ENCODE assay signal across 12 cellular contexts in the genomic region with DNA sequence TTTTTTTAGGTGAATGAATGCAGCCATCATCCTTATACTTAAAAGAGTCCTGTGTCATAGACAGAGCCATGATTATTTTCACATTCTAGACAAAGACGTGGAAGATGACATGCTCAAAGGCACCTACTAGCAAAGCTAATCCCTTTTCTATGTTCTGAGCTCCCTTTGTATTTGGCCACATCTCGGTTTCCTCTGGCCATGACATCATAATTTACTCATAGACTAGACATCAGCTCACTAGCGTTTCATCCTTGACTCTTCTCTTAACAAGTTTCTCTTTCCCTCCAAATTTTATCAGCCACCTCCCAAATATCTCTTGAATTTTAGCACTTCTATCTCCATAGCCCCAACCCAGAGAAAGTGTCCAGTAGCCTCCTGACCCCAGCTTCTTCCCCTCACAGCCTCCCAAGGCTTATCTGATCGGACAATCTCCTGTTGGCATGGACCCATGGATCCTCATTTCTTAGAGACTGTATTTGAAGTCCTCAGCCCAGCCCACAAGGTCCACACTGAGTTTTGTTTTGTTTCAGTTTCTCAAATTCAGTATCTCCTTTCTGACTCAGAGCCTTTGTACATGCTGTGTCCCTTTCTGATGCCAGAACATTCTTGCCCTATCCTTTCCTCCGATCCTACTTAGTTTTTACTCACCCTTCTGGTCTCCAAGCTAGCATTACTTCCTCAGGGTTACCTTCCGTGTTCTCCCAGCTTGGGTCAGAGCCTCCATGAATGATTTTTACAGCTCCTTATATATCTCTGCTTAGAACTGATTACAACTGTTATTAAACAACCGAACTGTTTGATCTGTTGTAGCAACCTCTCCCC. TPM values are rescaled to one million over a fixed set of nuclear protein-coding genes. Genes with fewer than 3 reads are reported as not detected.
DNase-seq lines count a peak whose midpoint lies in the region; ATAC-seq, FAIRE-seq and TF ChIP-seq lines count a peak whose summit lies in the region.
"Had no signal": no experiment of that assay in that cellular context is flagged by ENCODE, and none has a peak within 500 bp of the region (broad histone marks: within the 10 kb centered on the region; RNA-seq: fewer than 3 reads in every experiment).

No MANE protein-coding gene starts in this region.

- H3K27ac ChIP-seq in A549: peak overlapping the region; percentile 55 to 73
- H3K27ac ChIP-seq in IMR-90 (ENCODE audit: insufficient read depth, low read length): peak overlapping the region; percentile 41; the same call in 1 of the 2 replicates
- no peak overlapping the region for H3K27ac ChIP-seq in A673 (ENCODE audit: low read depth, low read length, poor library complexity, severe bottlenecking)

- H4K91ac ChIP-seq in IMR-90 (ENCODE audit: insufficient read depth, low read depth, low read length): 0 out of 2 replicates have a peak overlapping the region, but pooled peaks have one; percentile 5

- no peak overlapping the region for H3K9ac ChIP-seq in IMR-90 (ENCODE audit: low read depth, low read length)

- in situ Hi-C loops in IMR-90 (cut with MboI; ENCODE audit: low sequenced_read_pairs): loop anchor here (25.0 kb wide), 1 partner anchor 116 kb away; the partner anchor contains the start of gene CSF1

- H2BK120ac ChIP-seq in IMR-90 (ENCODE audit: low read depth, low read length): peak overlapping the region; percentile 43

- H3K9me3 ChIP-seq in A549: no peaks in the 10 kb centered on the region
- H3K9me3 ChIP-seq in IMR-90 (ENCODE audit: control insufficient read depth, insufficient read depth, low read length): no peaks in the 10 kb centered on the region
- no peaks in the 10 kb centered on the region for H3K9me3 ChIP-seq in A673 (ENCODE audit: low read depth, low read length, poor library complexity, severe bottlenecking)

- peaks cover 23% of the 10 kb centered on the region for H3K9me1 ChIP-seq in IMR-90 (ENCODE audit: insufficient read depth, low read length)

- H4K8ac ChIP-seq in IMR-90 (ENCODE audit: low read depth in 2 of 2, low read length in 2 of 2): peak overlapping the region in 1 of 2 experiments; percentile 64; a peak in 1 of 4 replicates

- H2BK20ac ChIP-seq in IMR-90 (ENCODE audit: low read depth, low read length): peak overlapping the region; percentile 22; the same call in 1 of the 2 replicates

- H3K36me3 ChIP-seq in IMR-90 (ENCODE audit: control insufficient read depth, insufficient read depth, low read length) (no peaks in the 10 kb centered on the region), A673 (ENCODE audit: insufficient read depth, low read length, poor library complexity, severe bottlenecking) (no peaks in the 10 kb centered on the region)

- CTCF ChIA-PET in A549 (lab: Yijun Ruan, JAX) (interaction anchor here (0.7 to 2.8 kb wide), 5 partner anchors 16 to 188 kb away, joined by 3 to 9 read pairs (median 4); partner anchors contain the start of gene AHCYL1), IMR-90 (lab: Yijun Ruan, JAX) (interaction anchor here (0.8 to 1.9 kb wide), 3 partner anchors 12 to 188 kb away, joined by 3 to 11 read pairs (median 4); partner anchors contain the start of gene AHCYL1), A673 (lab: Charles Lee) (no interaction called here)

- TF ChIP-seq RAD21 in A549 (conservative IDR thresholded peaks at IDR 0.05 in 1 of 2, IDR thresholded peaks at IDR 0.05 in 1 of 2): no peak
- no peak for TF ChIP-seq RAD21 in IMR-90 (IDR thresholded peaks at IDR 0.05; ENCODE audit: low read length)

- peak overlapping the region; percentile 32; the same call in 2 of the 3 replicates for H2BK15ac ChIP-seq in IMR-90 (ENCODE audit: low read depth, low read length)

- intact Hi-C loops in IMR-90 (cut with micrococcal nuclease): no loop called here
- intact Hi-C loops in A673 (cut with micrococcal nuclease; ENCODE audit: unreplicated experiment): no loop called here

- H3K56ac ChIP-seq in IMR-90 (ENCODE audit: extremely low read depth, insufficient read depth, low read length): no peak overlapping the region

- H3K4ac ChIP-seq in IMR-90 (ENCODE audit: low read depth, low read length): peak overlapping the region; percentile 56

- FAIRE-seq in A549 (lab: Jason Lieb, UNC): no peak
- FAIRE-seq: GM18507 had no signal

- ATAC-seq in A549 (no peak), IMR-90 (ENCODE audit: low read depth) (peak; percentile 38; the same call in 1 of the 2 replicates)

- BruUV-seq in IMR-90 (replicated peaks; lab: Mats Ljungman, UMichigan) (no TSS peak), A673 (replicated peaks; lab: Mats Ljungman, UMichigan) (no TSS peak)

- POLR2A ChIA-PET in A549 (lab: Yijun Ruan, JAX) (no interaction called here), IMR-90 (lab: Charles Lee; ENCODE audit: unreplicated experiment) (interaction anchor here (0.5 kb wide), 1 partner anchor 16 kb away, joined by 4 read pairs; no protein-coding TSS in a partner anchor), A673 (lab: Charles Lee; ENCODE audit: low non-redundant PET) (interaction anchor here (0.7 kb wide), 1 partner anchor 303 kb away, joined by 4 read pairs; the partner anchor contains the start of gene CYB561D1)

- H4K20me1 ChIP-seq in IMR-90 (ENCODE audit: insufficient read depth, low read length): no peaks in the 10 kb centered on the region

- H2AK5ac ChIP-seq in IMR-90 (ENCODE audit: low read depth, low read length): peak overlapping the region; percentile 10; the same call in 1 of the 2 replicates

- H4K5ac ChIP-seq in IMR-90 (ENCODE audit: low read depth, low read length): peak overlapping the region; percentile 78

- peaks cover 36% of the 10 kb centered on the region for H3K4me1 ChIP-seq in A549
- peaks cover 26% of the 10 kb centered on the region for H3K4me1 ChIP-seq in IMR-90 (ENCODE audit: control insufficient read depth, insufficient read depth, low read length)
- H3K4me1 ChIP-seq in A673 (ENCODE audit: insufficient read depth, low read length, poor library complexity, severe bottlenecking): peaks cover 28% of the 10 kb centered on the region

- DNase-seq in A549 (ENCODE audit: low read depth in 1 of 2, low spot score in 1 of 2) (no peak), IMR-90 (peak; percentile 55), astrocyte of the hippocampus (ENCODE audit: low read depth, low spot score) (peak; percentile 47), mesenteric fat pad (ENCODE audit: low spot score) (peak; percentile 20), NCI-H2227 treated with DMSO at 0.1 percent for 48 hours (lab: John Stamatoyannopoulos, UW) (no peak), glomerular visceral epithelial cell (ENCODE audit: extremely low spot score) (no peak), A673 (ENCODE audit: low spot score) (no peak)
- DNase-seq in central memory CD4-positive, alpha-beta T cell: no peak
- DNase-seq: NCI-H2081, SW 1271 had no signal

- H2BK5ac ChIP-seq in IMR-90 (ENCODE audit: low read depth, low read length, poor library complexity, severe bottlenecking): peak overlapping the region; percentile 9

- TF ChIP-seq EP300 in A549 (IDR thresholded peaks at IDR 0.05): no peak

- H2AFZ ChIP-seq in IMR-90 (replicated peaks; ENCODE audit: low read length, poor library complexity): peak overlapping the region; percentile 25

- peak overlapping the region; percentile 67 for H3K18ac ChIP-seq in IMR-90 (ENCODE audit: low read depth, low read length)

- no peaks in the 10 kb centered on the region for H3K27me3 ChIP-seq in IMR-90 (ENCODE audit: control insufficient read depth, insufficient read depth, low read length)
- no peaks in the 10 kb centered on the region for H3K27me3 ChIP-seq in A673 (replicated peaks; ENCODE audit: insufficient read depth, low read depth, low read length, poor library complexity)

- H3K23ac ChIP-seq in IMR-90 (ENCODE audit: low read depth, low read length): peak overlapping the region; percentile 31; the same call in 1 of the 2 replicates

- H3K4me3 ChIP-seq in A549 (no peak overlapping the region), IMR-90 (ENCODE audit: insufficient read depth, low read depth, low read length) (no peak overlapping the region), A673 (ENCODE audit: low read depth, low read length, poor library complexity, severe bottlenecking) (no peak overlapping the region)

- no peak for TF ChIP-seq POLR2A in A549 (IDR thresholded peaks at IDR 0.05; ENCODE audit: low read length)
- no peak for TF ChIP-seq POLR2A in IMR-90 (IDR thresholded peaks at IDR 0.05; ENCODE audit: low read depth, low read length)

- H3K79me1 ChIP-seq in IMR-90 (ENCODE audit: low read depth in 1 of 2, low read length in 2 of 2): no peaks in the 10 kb centered on the region

- peak overlapping the region; percentile 29; the same call in 2 of the 3 replicates for H3K4me2 ChIP-seq in A549
- H3K4me2 ChIP-seq in IMR-90 (ENCODE audit: low read depth, low read length): peak overlapping the region; percentile 60

- H3K14ac ChIP-seq in IMR-90 (replicated peaks; ENCODE audit: low read depth, low read length): peak overlapping the region; percentile 12

- H2AK9ac ChIP-seq in IMR-90 (replicated peaks; ENCODE audit: low read depth, low read length, poor library complexity): no peak overlapping the region

- 73% methylated on average over 7 of the region's 7 CpGs for WGBS in A549 (ENCODE audit: missing lambda C conversion rate)
- 27% methylated on average over 2 of the region's 7 CpGs; no CpG with 5 or more reads in 1 of the 2 experiments for WGBS in IMR-90 (ENCODE audit: extremely low coverage in 2 of 2, insufficient read length in 1 of 2), 2 experiments

- TF ChIP-seq CTCF in A549 (IDR thresholded peaks at IDR 0.05): no peak
- TF ChIP-seq CTCF in IMR-90 (conservative IDR thresholded peaks at IDR 0.05; ENCODE audit: low read depth, low read length): no peak
- TF ChIP-seq CTCF in A673 (conservative IDR thresholded peaks at IDR 0.05; ENCODE audit: low read depth, low read length): no peak

- dilution Hi-C loops in IMR-90 (cut with HindIII; ENCODE audit: low sequenced_read_pairs, unreplicated experiment): no loop called here

RNA-seq across cellular contexts. Expression of gene EPS8L3, which starts 33.0 kb away (rescaled TPM):
- polyA plus RNA-seq in A549 (2011; rRNA removed): 5.1 and 7.4 TPM in 2 replicates
- 1.3 and 1.5 TPM in 2 replicates for polyA plus RNA-seq in A549 (2012; cell fraction: cytosol; rRNA removed)
- polyA plus RNA-seq in A549 (2012; cell fraction: nucleus; rRNA removed): 8.6 and 9.1 TPM in 2 replicates
- polyA plus RNA-seq in A549 (2017; fragmentation: RNase III; extraction: RNeasy Plus Mini Kit Qiagen cat#74134 plus additional on column Dnase treatment): 1.4 to 3.3 TPM (median 2.4 TPM) in 3 replicates
- 7.1 and 7.4 TPM in 2 replicates for polyA minus RNA-seq in A549 (2011; rRNA and poly(A)+ RNA removed)
- not detected in 2 replicates for total RNA-seq in IMR-90 (2012; rRNA removed)
- polyA plus RNA-seq in IMR-90 (2012; rRNA removed): not detected in 2 replicates
- 0.11 TPM in 1 of 2 replicates, not detected in the other for polyA plus RNA-seq in IMR-90 (2012; cell fraction: cytosol; rRNA removed)
- polyA plus RNA-seq in IMR-90 (2012; cell fraction: nucleus; rRNA removed; ENCODE audit: low replicate concordance): not detected in 2 replicates
- 0.58 TPM for total RNA-seq in mesenteric fat pad
- total RNA-seq in A673 (2021): not detected in 2 replicates
- total RNA-seq: H4 had no signal

RNA-seq across cellular contexts. Expression of gene GSTM3, which starts 55.9 kb away (rescaled TPM):
- 55.7 and 67.6 TPM in 2 replicates for polyA plus RNA-seq in A549 (2011; rRNA removed)
- polyA plus RNA-seq in A549 (2012; cell fraction: cytosol; rRNA removed): 29.1 and 30.9 TPM in 2 replicates
- polyA plus RNA-seq in A549 (2012; cell fraction: nucleus; rRNA removed): 13.2 and 19.5 TPM in 2 replicates
- 39.8 to 44.1 TPM (median 43.0 TPM) in 3 replicates for polyA plus RNA-seq in A549 (2017; fragmentation: RNase III; extraction: RNeasy Plus Mini Kit Qiagen cat#74134 plus additional on column Dnase treatment)
- polyA minus RNA-seq in A549 (2011; rRNA and poly(A)+ RNA removed): 15.9 and 18.2 TPM in 2 replicates
- total RNA-seq in IMR-90 (2012; rRNA removed): 101 and 131 TPM in 2 replicates
- polyA plus RNA-seq in IMR-90 (2012; rRNA removed): 97.4 and 102 TPM in 2 replicates
- 69.1 and 108 TPM in 2 replicates for polyA plus RNA-seq in IMR-90 (2012; cell fraction: cytosol; rRNA removed)
- polyA plus RNA-seq in IMR-90 (2012; cell fraction: nucleus; rRNA removed; ENCODE audit: low replicate concordance): 19.5 and 60.7 TPM in 2 replicates
- total RNA-seq in mesenteric fat pad: 16.0 TPM
- 72.2 and 73.4 TPM in 2 replicates for total RNA-seq in A673 (2021)

Comparison
In these comparisons a context has a peak if more than half of its experiments do, and no peak if none do; other contexts are left out.
1. DNase-seq: peak in IMR-90 (single experiment), astrocyte of the hippocampus (single experiment) and mesenteric fat pad (single experiment); none in A549 (0 of 2), central memory CD4-positive, alpha-beta T cell (single experiment), NCI-H2227 treated with DMSO at 0.1 percent for 48 hours (single experiment), glomerular visceral epithelial cell (single experiment) and A673 (single experiment).